In genomic region chr17:27530791-27531391, GRCh38 we compare ENCODE assay signal across 1 cellular context.
TF ChIP-seq lines count a peak whose summit lies in the region.

No MANE protein-coding gene starts in this region.

TF ChIP-seq in HepG2, 621 proteins besides CTCF, POLR2A, EP300 and RAD21 (continued from another document):
- no peak for TF ChIP-seq ZNF142 (CRISPR knock-in tag; IDR thresholded peaks at IDR 0.05)
